Comparison of ENCODE assay signal across 23 cellular contexts in the genomic region with DNA sequence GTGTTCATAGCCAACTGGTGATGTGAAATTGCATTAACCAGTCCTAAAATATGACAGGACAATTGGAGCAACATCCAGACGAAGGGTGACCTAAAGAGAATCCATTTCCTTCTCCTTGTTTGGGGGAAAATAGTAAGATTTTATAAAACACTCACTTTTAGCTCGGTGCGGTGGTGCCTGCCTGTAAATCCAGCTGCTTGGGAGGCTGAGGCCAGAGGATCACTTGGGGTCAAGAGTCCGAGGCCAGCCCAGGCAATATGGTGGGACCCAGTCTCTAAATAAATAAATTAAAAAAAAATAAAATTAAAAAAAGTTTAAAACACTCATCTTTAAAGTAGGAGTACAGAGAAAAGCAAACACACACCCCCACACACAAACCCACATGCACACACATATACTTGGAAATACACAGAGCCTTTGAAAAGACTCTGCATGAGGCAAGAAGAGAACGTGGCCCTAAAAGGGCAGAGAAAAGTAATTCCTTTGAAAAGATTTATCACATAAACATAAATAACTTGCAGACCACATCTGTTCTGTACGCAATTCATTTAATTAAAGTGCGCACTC. TPM values are rescaled to one million over a fixed set of nuclear protein-coding genes. Genes with fewer than 3 reads are reported as not detected.
DNase-seq lines count a peak whose midpoint lies in the region; ATAC-seq and TF ChIP-seq lines count a peak whose summit lies in the region.
"Had no signal": no experiment of that assay in that cellular context is flagged by ENCODE, and none has a peak within 500 bp of the region (broad histone marks: within the 10 kb centered on the region; RNA-seq: fewer than 3 reads in every experiment).

No MANE protein-coding gene starts in this region.

- ATAC-seq in lower lobe of right lung: no peak
- no peak for ATAC-seq in stimulated activated effector memory CD8-positive, alpha-beta T cell treated with anti-CD3 and anti-CD28 coated beads, Interleukin-12 subunit alpha, Interleukin-12 subunit beta, amount 100 ng/mL, for 72 hours
- ATAC-seq: A549, GM12878, GM23338 had no signal

- peaks cover 0 to 3% of the 10 kb centered on the region in 2 experiments; a peak in 1 of 3 replicates for H3K36me3 ChIP-seq in HEK293 (ENCODE audit: control insufficient read depth in 2 of 2, insufficient read depth in 1 of 2, low read length in 2 of 2)
- no peaks in the 10 kb centered on the region for H3K36me3 ChIP-seq in lower lobe of right lung
- H3K36me3 ChIP-seq: BE2C, HAP-1 had no signal

- H3K27ac Mint-ChIP-seq in activated naive CD4-positive, alpha-beta T cell treated with anti-CD3 and anti-CD28 coated beads, Interleukin-2, amount 10 ng/mL, durations not matched to agents 7 days and 5 days: peak overlapping the region; percentile 69
- peak overlapping the region; percentile 78 for H3K27ac Mint-ChIP-seq in stimulated activated effector memory CD8-positive, alpha-beta T cell treated with anti-CD3 and anti-CD28 coated beads, Interleukin-12 subunit alpha, Interleukin-12 subunit beta, amount 100 ng/mL, for 72 hours
- H3K27ac Mint-ChIP-seq: CD4-positive, alpha-beta T cell; GM23338 had no signal

- H3K4me1 Mint-ChIP-seq in activated naive CD4-positive, alpha-beta T cell treated with anti-CD3 and anti-CD28 coated beads, Interleukin-2, amount 10 ng/mL, durations not matched to agents 7 days and 5 days: peaks cover 31% of the 10 kb centered on the region
- peaks cover 27% of the 10 kb centered on the region for H3K4me1 Mint-ChIP-seq in stimulated activated effector memory CD8-positive, alpha-beta T cell treated with anti-CD3 and anti-CD28 coated beads, Interleukin-12 subunit alpha, Interleukin-12 subunit beta, amount 100 ng/mL, for 72 hours

- no peak overlapping the region for H3K27ac ChIP-seq in HEK293 (ENCODE audit: extremely low read depth, low read depth, low read length)
- no peak overlapping the region for H3K27ac ChIP-seq in lower lobe of right lung
- H3K27ac ChIP-seq: A549; BLaER1 treated with 17β-estradiol and CSF1 and Interleukin-3, amounts not matched to agents 10 nM and 100 nM had no signal

- DNase-seq in activated naive CD4-positive, alpha-beta T cell treated with anti-CD3 and anti-CD28 coated beads, Interleukin-2, amount 10 ng/mL, durations not matched to agents 7 days and 5 days: no peak
- no peak for DNase-seq in activated naive CD4-positive, alpha-beta T cell (lab: John Stamatoyannopoulos, UW)
- peak; percentile 16 for DNase-seq in lower lobe of right lung
- no peak for DNase-seq in stimulated activated effector memory CD8-positive, alpha-beta T cell treated with anti-CD3 and anti-CD28 coated beads, Interleukin-12 subunit alpha, Interleukin-12 subunit beta, amount 100 ng/mL, for 72 hours (ENCODE audit: low spot score in 2 of 2)
- no peak for DNase-seq in NCI-H2107 (lab: John Stamatoyannopoulos, UW)
- no peak for DNase-seq in stimulated activated CD4-positive, alpha-beta T cell treated with anti-CD3 and anti-CD28 coated beads, Interleukin-4, amount 100 ng/mL, for 1 hour
- DNase-seq: 8988T; ACHN; AML-193; BE2C; CD4-positive, alpha-beta T cell; CD8-positive, alpha-beta memory T cell; DMS 273 treated with DMSO at 0.1 percent for 48 hours; DMS79; EL; GDM1 had no signal

- H3K4me3 ChIP-seq in HEK293 (ENCODE audit: low read depth, low read length) (no peak overlapping the region), lower lobe of right lung (no peak overlapping the region)
- H3K4me3 ChIP-seq: A549; BLaER1 treated with 17β-estradiol and CSF1 and Interleukin-3, amounts not matched to agents 10 nM and 100 nM; GM12878; GM23338; HAP-1 had no signal

- intact Hi-C loops in lower lobe of right lung (cut with DNase I): no loop called here

- no peaks in the 10 kb centered on the region for H3K27me3 ChIP-seq in lower lobe of right lung (ENCODE audit: low read depth)
- H3K27me3 ChIP-seq: BE2C; BLaER1 treated with 17β-estradiol and CSF1 and Interleukin-3, amounts not matched to agents 10 nM and 100 nM had no signal

- CTCF ChIA-PET in activated naive CD4-positive, alpha-beta T cell treated with anti-CD3 and anti-CD28 coated beads, Interleukin-2, amount 10 ng/mL, durations not matched to agents 7 days and 5 days (lab: Charles Lee): interaction anchor here (0.8 to 7.7 kb wide), 7 partner anchors 10 to 38 kb away, joined by 3 to 54 read pairs (median 4); a partner anchor contains a TSS
- CTCF ChIA-PET in HEK293 (lab: Yijun Ruan, JAX): interaction anchor here (1.1 to 9.4 kb wide), 5 partner anchors 13 to 52 kb away, joined by 3 to 88 read pairs (median 6); a partner anchor contains a TSS

- TF ChIP-seq CTCF in HEK293 (tag by site-specific recombination; IDR thresholded peaks at IDR 0.05): no peak
- TF ChIP-seq CTCF in lower lobe of right lung (IDR thresholded peaks at IDR 0.05): no peak

- peaks cover 6% of the 10 kb centered on the region for H3K27me3 Mint-ChIP-seq in activated naive CD4-positive, alpha-beta T cell treated with anti-CD3 and anti-CD28 coated beads, Interleukin-2, amount 10 ng/mL, durations not matched to agents 7 days and 5 days
- H3K27me3 Mint-ChIP-seq: CD4-positive, alpha-beta T cell; CD8-positive, alpha-beta memory T cell had no signal

- peaks cover 6% of the 10 kb centered on the region for H3K36me3 Mint-ChIP-seq in activated naive CD4-positive, alpha-beta T cell treated with anti-CD3 and anti-CD28 coated beads, Interleukin-2, amount 10 ng/mL, durations not matched to agents 7 days and 5 days
- no peaks in the 10 kb centered on the region for H3K36me3 Mint-ChIP-seq in stimulated activated effector memory CD8-positive, alpha-beta T cell treated with anti-CD3 and anti-CD28 coated beads, Interleukin-12 subunit alpha, Interleukin-12 subunit beta, amount 100 ng/mL, for 72 hours
- H3K36me3 Mint-ChIP-seq: CD14-positive monocyte had no signal

- H3K4me1 ChIP-seq in HEK293 (ENCODE audit: control insufficient read depth, insufficient read depth, low read length): no peaks in the 10 kb centered on the region
- no peaks in the 10 kb centered on the region for H3K4me1 ChIP-seq in lower lobe of right lung
- H3K4me1 ChIP-seq: A549, BE2C had no signal

- no peak overlapping the region for H3K4me3 Mint-ChIP-seq in activated naive CD4-positive, alpha-beta T cell treated with anti-CD3 and anti-CD28 coated beads, Interleukin-2, amount 10 ng/mL, durations not matched to agents 7 days and 5 days
- H3K4me3 Mint-ChIP-seq in stimulated activated effector memory CD8-positive, alpha-beta T cell treated with anti-CD3 and anti-CD28 coated beads, Interleukin-12 subunit alpha, Interleukin-12 subunit beta, amount 100 ng/mL, for 72 hours: no peak overlapping the region
- H3K4me3 Mint-ChIP-seq: CD14-positive monocyte; CD4-positive, alpha-beta T cell; GM23338 had no signal

- POLR2A ChIA-PET in HEK293 (lab: Yijun Ruan, JAX): no interaction called here

- H3K9me3 Mint-ChIP-seq in activated naive CD4-positive, alpha-beta T cell treated with anti-CD3 and anti-CD28 coated beads, Interleukin-2, amount 10 ng/mL, durations not matched to agents 7 days and 5 days: peaks cover 6% of the 10 kb centered on the region
- no peaks in the 10 kb centered on the region for H3K9me3 Mint-ChIP-seq in stimulated activated effector memory CD8-positive, alpha-beta T cell treated with anti-CD3 and anti-CD28 coated beads, Interleukin-12 subunit alpha, Interleukin-12 subunit beta, amount 100 ng/mL, for 72 hours
- H3K9me3 Mint-ChIP-seq: CD4-positive, alpha-beta T cell had no signal

- H3K9me3 ChIP-seq in HEK293 (ENCODE audit: control insufficient read depth, insufficient read depth, low read depth, low read length) (no peaks in the 10 kb centered on the region), lower lobe of right lung (no peaks in the 10 kb centered on the region)
- H3K9me3 ChIP-seq: A549, BE2C had no signal

TF ChIP-seq in HEK293, 187 proteins besides CTCF, POLR2A, EP300 and RAD21:
- TF ChIP-seq BCL11B (tag by site-specific recombination; IDR thresholded peaks at IDR 0.05; ENCODE audit: low read depth) (no peak), ZNF19 (tag by site-specific recombination; IDR thresholded peaks at IDR 0.05; ENCODE audit: low read depth) (no peak), ZFHX2 (tag by site-specific recombination; conservative IDR thresholded peaks at IDR 0.05) (peak; percentile 60), EGR2 (tag by site-specific recombination; IDR thresholded peaks at IDR 0.05; ENCODE audit: low read depth) (peak; percentile 77; the same call in 1 of the 2 replicates)

RNA-seq across cellular contexts. Expression of a gene that starts 14.1 kb away (rescaled TPM):
- 7.6 TPM for total RNA-seq in lower lobe of right lung

RNA-seq across cellular contexts. Expression of a gene that starts 38.7 kb away (rescaled TPM):
- not detected for total RNA-seq in lower lobe of right lung
- total RNA-seq: CD4-positive, alpha-beta T cell; CD8-positive, alpha-beta memory T cell; GM12878; GM23338 had no signal
